19 cellular contexts compared by ENCODE assay signal in the genomic region with DNA sequence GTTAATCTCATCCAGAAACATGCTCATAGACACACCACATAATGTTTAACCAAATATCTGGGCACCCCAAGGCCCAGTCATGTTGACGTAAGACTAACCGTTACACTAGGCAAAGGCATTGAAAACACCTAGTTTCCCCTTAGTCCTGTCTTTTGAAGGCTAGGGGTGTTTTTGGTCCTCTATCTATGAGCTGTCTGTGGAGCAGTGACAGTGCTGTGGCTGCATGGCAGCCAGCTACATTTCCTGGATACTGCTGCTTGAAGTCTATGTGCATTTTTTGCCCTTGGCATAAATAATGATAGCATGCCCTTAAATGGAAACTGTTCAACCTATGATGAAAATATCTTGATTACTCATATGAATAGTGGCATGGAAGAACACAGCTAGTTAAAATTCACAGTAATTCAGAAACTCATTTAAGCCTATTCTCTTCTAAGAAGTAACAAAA. TPM values are rescaled to one million over a fixed set of nuclear protein-coding genes. Genes with fewer than 3 reads are reported as not detected.
A peak's percentile ranks its signal among the peaks of the same experiment; 100 is the strongest.
DNase-seq lines count a peak whose midpoint lies in the region; ATAC-seq, FAIRE-seq and TF ChIP-seq lines count a peak whose summit lies in the region.
"Had no signal": no experiment of that assay in that cellular context is flagged by ENCODE, and none has a peak within 500 bp of the region (broad histone marks: within the 10 kb centered on the region; RNA-seq: fewer than 3 reads in every experiment).

No MANE protein-coding gene starts in this region.

- peak overlapping the region; percentile 50 for H3K4me2 ChIP-seq in OCI-LY3 (ENCODE audit: low read length)
- H3K4me2 ChIP-seq in GM12878 (ENCODE audit: control insufficient read depth, insufficient read depth): peak overlapping the region; percentile 51
- H3K4me2 ChIP-seq in hepatocyte: no peak overlapping the region
- H3K4me2 ChIP-seq: KMS-11 had no signal

- H3K9me3 Mint-ChIP-seq in activated CD4-positive, alpha-beta T cell treated with anti-CD3 and anti-CD28 coated beads, Interleukin-2, amount 10 ng/mL, durations not matched to agents 7 days and 5 days: no peaks in the 10 kb centered on the region

- peak overlapping the region; percentile 73 for H3K27ac Mint-ChIP-seq in activated CD4-positive, alpha-beta T cell treated with anti-CD3 and anti-CD28 coated beads, Interleukin-2, amount 10 ng/mL, durations not matched to agents 7 days and 5 days

- H3K27me3 Mint-ChIP-seq in activated CD4-positive, alpha-beta T cell treated with anti-CD3 and anti-CD28 coated beads, Interleukin-2, amount 10 ng/mL, durations not matched to agents 7 days and 5 days: no peaks in the 10 kb centered on the region

- no peak for TF ChIP-seq RAD21 in GM12878 (IDR thresholded peaks at IDR 0.05; ENCODE audit: insufficient read depth, low read depth, low read length)

- no peak for TF ChIP-seq EP300 in GM12878 (IDR thresholded peaks at IDR 0.05; ENCODE audit: borderline replicate concordance in 1 of 2, control insufficient read depth in 1 of 2, low read depth in 2 of 2, low read length in 2 of 2)

- no peak for TF ChIP-seq CTCF in GM12865 (IDR thresholded peaks at IDR 0.05; ENCODE audit: insufficient read depth, low read depth, low read length, missing control alignments)
- TF ChIP-seq CTCF in OCI-LY3 (IDR thresholded peaks at IDR 0.05; ENCODE audit: low read depth, low read length): no peak
- TF ChIP-seq CTCF in GM12878 (IDR thresholded peaks at IDR 0.05 in 2 of 3, conservative IDR thresholded peaks at IDR 0.05 in 1 of 3; ENCODE audit: control insufficient read depth in 2 of 3, extremely low read depth in 1 of 3, insufficient read depth in 1 of 3, low read depth in 3 of 3, low read length in 3 of 3): no peak
- no peak for TF ChIP-seq CTCF in hepatocyte (IDR thresholded peaks at IDR 0.05; ENCODE audit: poor library complexity)

- peaks cover 4% of the 10 kb centered on the region for H3K36me3 ChIP-seq in OCI-LY3 (replicated peaks; ENCODE audit: low read depth, low read length)
- H3K36me3 ChIP-seq in GM12878 (ENCODE audit: control insufficient read depth in 2 of 2, insufficient read depth in 2 of 2, low read length in 1 of 2): no peaks in the 10 kb centered on the region; a peak in 1 of 4 replicates
- no peaks in the 10 kb centered on the region for H3K36me3 ChIP-seq in hepatocyte (replicated peaks; ENCODE audit: insufficient read depth, low read depth)
- H3K36me3 ChIP-seq: adrenal gland, right atrium auricular region had no signal

- no peaks in the 10 kb centered on the region for H3K27me3 ChIP-seq in OCI-LY3 (ENCODE audit: low read depth, low read length)
- H3K27me3 ChIP-seq in GM12878 (replicated peaks in 1 of 2; ENCODE audit: control insufficient read depth in 2 of 2, insufficient read depth in 2 of 2, low read length in 1 of 2): no peaks in the 10 kb centered on the region
- H3K27me3 ChIP-seq in hepatocyte: no peaks in the 10 kb centered on the region
- H3K27me3 ChIP-seq: adrenal gland, right atrium auricular region had no signal

- TF ChIP-seq POLR2A in GM12878 (IDR thresholded peaks at IDR 0.05; ENCODE audit: low read depth, low read length): no peak

- peak; percentile 66 for ATAC-seq in GM12878
- ATAC-seq in HG03135 (IDR thresholded peaks at IDR 0.05; ENCODE audit: unreplicated experiment): no peak

- H3K9ac ChIP-seq in OCI-LY3 (ENCODE audit: low read length): peak overlapping the region; percentile 64
- no peak overlapping the region for H3K9ac ChIP-seq in GM12878 (ENCODE audit: control insufficient read depth, insufficient read depth, low read length)
- H3K9ac ChIP-seq: KMS-11 had no signal

- H3K4me1 ChIP-seq in OCI-LY3 (ENCODE audit: low read length) (peaks cover 78% of the 10 kb centered on the region), GM12878 (ENCODE audit: control insufficient read depth, insufficient read depth, low read length) (peaks cover 21% of the 10 kb centered on the region), hepatocyte (ENCODE audit: insufficient read depth) (no peaks in the 10 kb centered on the region)
- H3K4me1 ChIP-seq: adrenal gland, right atrium auricular region had no signal

- intact Hi-C loops in GM12878 (cut with micrococcal nuclease; ENCODE audit: unreplicated experiment): no loop called here

- H3K27ac ChIP-seq in OCI-LY3 (ENCODE audit: low read length) (peak overlapping the region; percentile 100), GM12878 (ENCODE audit: control insufficient read depth, insufficient read depth) (peak overlapping the region; percentile 28), hepatocyte (no peak overlapping the region)
- H3K27ac ChIP-seq: adrenal gland, KMS-11, right atrium auricular region had no signal

- no peak overlapping the region for H2AFZ ChIP-seq in OCI-LY3 (ENCODE audit: low read depth, low read length)
- H2AFZ ChIP-seq in GM12878 (ENCODE audit: control insufficient read depth, low read depth, low read length): no peak overlapping the region
- H2AFZ ChIP-seq in hepatocyte: no peak overlapping the region

- in situ Hi-C loops in GM12878 (cut with MboI): no loop called here

- H3K9me2 ChIP-seq in hepatocyte (replicated peaks; ENCODE audit: insufficient read depth): no peaks in the 10 kb centered on the region

- no peak overlapping the region for H3K4me3 Mint-ChIP-seq in activated CD4-positive, alpha-beta T cell treated with anti-CD3 and anti-CD28 coated beads, Interleukin-2, amount 10 ng/mL, durations not matched to agents 7 days and 5 days

- no TSS peak for BruUV-seq in GM12878 (replicated peaks; lab: Mats Ljungman, UMichigan)

- H4K20me1 ChIP-seq in OCI-LY3 (ENCODE audit: insufficient read depth, low read length) (no peaks in the 10 kb centered on the region), GM12878 (ENCODE audit: control insufficient read depth, insufficient read depth) (no peaks in the 10 kb centered on the region), hepatocyte (ENCODE audit: insufficient read depth, poor library complexity, severe bottlenecking) (no peaks in the 10 kb centered on the region)

- peak overlapping the region; percentile 5; the same call in 1 of the 2 replicates for H3K4me3 ChIP-seq in GM12865 (ENCODE audit: low read depth, low read length)
- H3K4me3 ChIP-seq in OCI-LY3 (ENCODE audit: low read length): peak overlapping the region; percentile 14; the same call in 1 of the 2 replicates
- H3K4me3 ChIP-seq in GM12878: no peak overlapping the region
- no peak overlapping the region for H3K4me3 ChIP-seq in hepatocyte
- H3K4me3 ChIP-seq: adrenal gland, right atrium auricular region had no signal

- H3K79me2 ChIP-seq in OCI-LY3 (ENCODE audit: low read length): peaks cover 48% of the 10 kb centered on the region
- no peaks in the 10 kb centered on the region; the same call in none of the 2 replicates for H3K79me2 ChIP-seq in GM12878 (ENCODE audit: control insufficient read depth, insufficient read depth, low read length)
- peaks cover 12% of the 10 kb centered on the region for H3K79me2 ChIP-seq in hepatocyte

- peaks cover 49% of the 10 kb centered on the region for H3K4me1 Mint-ChIP-seq in activated CD4-positive, alpha-beta T cell treated with anti-CD3 and anti-CD28 coated beads, Interleukin-2, amount 10 ng/mL, durations not matched to agents 7 days and 5 days

- RAD21 ChIA-PET in GM12878 (lab: Charles Lee; ENCODE audit: unreplicated experiment): interaction anchor here (0.8 to 2.0 kb wide), 2 partner anchors 23 to 136 kb away, joined by 3 to 5 read pairs; no protein-coding TSS in a partner anchor

- CTCF ChIA-PET in activated CD4-positive, alpha-beta T cell treated with anti-CD3 and anti-CD28 coated beads, Interleukin-2, amount 10 ng/mL, durations not matched to agents 7 days and 5 days (lab: Charles Lee): interaction anchor here (0.7 to 1.9 kb wide), 4 partner anchors 9 to 189 kb away, joined by 3 to 10 read pairs (median 4); a partner anchor contains a TSS
- CTCF ChIA-PET in GM12878 (lab: Yijun Ruan, JAX): interaction anchor here (0.7 to 1.8 kb wide), 3 partner anchors 23 to 136 kb away, joined by 3 to 11 read pairs (median 3); no protein-coding TSS in a partner anchor

- POLR2A ChIA-PET in activated CD4-positive, alpha-beta T cell treated with anti-CD3 and anti-CD28 coated beads, Interleukin-2, amount 10 ng/mL, durations not matched to agents 7 days and 5 days (lab: Charles Lee): no interaction called here
- POLR2A ChIA-PET in GM12878 (lab: Charles Lee): no interaction called here

- FAIRE-seq in GM12878 (lab: Jason Lieb, UNC): peak; percentile 7

- H3K36me3 Mint-ChIP-seq in activated CD4-positive, alpha-beta T cell treated with anti-CD3 and anti-CD28 coated beads, Interleukin-2, amount 10 ng/mL, durations not matched to agents 7 days and 5 days (ENCODE audit: low read depth): peaks cover 17% of the 10 kb centered on the region

- 42% methylated on average over 2 of the region's 2 CpGs for WGBS in GM12878 (ENCODE audit: insufficient coverage, insufficient replicate concordance, low lambda C conversion rate, missing lambda C conversion rate)
- 95% methylated on average over 2 of the region's 2 CpGs for WGBS in hepatocyte (ENCODE audit: low lambda C conversion rate, missing lambda C conversion rate)

- SMC1A ChIA-PET in GM12878 (lab: Charles Lee; ENCODE audit: uncharacterized antibody, unreplicated experiment): interaction anchor here (0.6 to 1.9 kb wide), 8 partner anchors 9 to 132 kb away, joined by 3 to 9 read pairs (median 4); no protein-coding TSS in a partner anchor

- DNase-seq in activated CD4-positive, alpha-beta T cell treated with anti-CD3 and anti-CD28 coated beads, Interleukin-2, amount 10 ng/mL, durations not matched to agents 7 days and 5 days: peak; percentile 24
- DNase-seq in activated CD4-positive, alpha-beta T cell treated with anti-CD3 and anti-CD28 coated beads, Interleukin-2, amount 50 U/mL, for 4 hours: no peak
- DNase-seq in GM12865 (ENCODE audit: low read depth) (peak; percentile 68), GM12878 (ENCODE audit: low read depth, low spot score) (no peak), hepatocyte (ENCODE audit: low spot score) (no peak), NOMO-1 treated with dmso at 0.1 percent for 144 hours (lab: John Stamatoyannopoulos, UW; ENCODE audit: unreplicated experiment) (no peak)
- DNase-seq: adrenal gland; central memory CD4-positive, alpha-beta T cell; COR-L47; effector CD8-positive, alpha-beta T cell; hypothalamus; midbrain; NCI-H1092 treated with DMSO at 0.1 percent for 48 hours; NCI-H226; SIG-M5 had no signal

- H3K9me3 ChIP-seq in OCI-LY3 (ENCODE audit: insufficient read depth, low read length) (no peaks in the 10 kb centered on the region), GM12878 (replicated peaks; ENCODE audit: control insufficient read depth, insufficient read depth, low read length) (no peaks in the 10 kb centered on the region), hepatocyte (ENCODE audit: low read depth) (no peaks in the 10 kb centered on the region)
- H3K9me3 ChIP-seq: adrenal gland, right atrium auricular region had no signal

RNA-seq across cellular contexts. Expression of a gene that starts 18.6 kb away (rescaled TPM):
- total RNA-seq in activated CD4-positive, alpha-beta T cell treated with anti-CD3 and anti-CD28 coated beads, Interleukin-2, amount 10 ng/mL, durations not matched to agents 7 days and 5 days: 10 to 100 TPM; 17.2 to 17.5 TPM
- total RNA-seq in GM12878 (2013; cell fraction: nucleolus; rRNA removed): 68.7 and 84.2 TPM in 2 replicates
- total RNA-seq in GM12878 (2014; rRNA removed): 25.0 and 28.7 TPM in 2 replicates
- 24.6 and 25.1 TPM in 2 replicates for total RNA-seq in GM12878 (2014; rRNA removed; fragmentation: Illumina TruSeq; extraction: Trizol)
- 23.4 and 26.1 TPM in 2 replicates for total RNA-seq in GM12878 (2021)
- 9.9 TPM for polyA plus RNA-seq in GM12878 (2011; ENCODE audit: low read depth)
- 18.3 and 22.7 TPM in 2 replicates for polyA plus RNA-seq in GM12878 (2011; rRNA removed)
- 19.1 and 22.5 TPM in 2 replicates for polyA plus RNA-seq in GM12878 (2011; cell fraction: cytosol; rRNA removed)
- 13.8 and 16.8 TPM in 2 replicates for polyA plus RNA-seq in GM12878 (2011; cell fraction: nucleus; rRNA removed)
- polyA plus RNA-seq in GM12878 (2012): 10.4 and 12.4 TPM in 2 replicates
- polyA plus RNA-seq in GM12878 (2014; fragmentation: Illumina TruSeq; extraction: Trizol): 15.2 and 23.8 TPM in 2 replicates
- polyA plus RNA-seq in GM12878 (2014; fragmentation: Nextera tagmentation; extraction: Ambion mirVana): 10 to 100 TPM; 35.1 to 46.7 TPM
- polyA plus RNA-seq in GM12878 (2014; rRNA removed): 16.8 and 20.1 TPM in 2 replicates
- 10 to 100 TPM; 33.7 to 34.9 TPM for polyA plus RNA-seq in GM12878 (2016; fragmentation: Nextera tagmentation; extraction: Ambion mirVana)
- polyA minus RNA-seq in GM12878 (2011; rRNA and poly(A)+ RNA removed): 39.5 and 51.7 TPM in 2 replicates
- polyA minus RNA-seq in GM12878 (2011; cell fraction: cytosol; rRNA and poly(A)+ RNA removed): 7.9 and 9.4 TPM in 2 replicates
- polyA minus RNA-seq in GM12878 (2011; cell fraction: nucleus; rRNA and poly(A)+ RNA removed): 42.7 and 79.4 TPM in 2 replicates
- total RNA-seq in hepatocyte: 9.9 and 12.4 TPM in 2 replicates
- 11.6 and 15.4 TPM in 2 replicates for polyA plus RNA-seq in hepatocyte

RNA-seq across cellular contexts. Expression of a gene that starts 19.2 kb away (rescaled TPM):
- total RNA-seq in activated CD4-positive, alpha-beta T cell treated with anti-CD3 and anti-CD28 coated beads, Interleukin-2, amount 10 ng/mL, durations not matched to agents 7 days and 5 days: 10 to 100 TPM; 30.8 to 31.4 TPM
- 18.2 TPM in 2 replicates for total RNA-seq in GM12878 (2013; cell fraction: nucleolus; rRNA removed)
- 38.4 and 38.6 TPM in 2 replicates for total RNA-seq in GM12878 (2014; rRNA removed)
- total RNA-seq in GM12878 (2014; rRNA removed; fragmentation: Illumina TruSeq; extraction: Trizol): 32.7 and 32.9 TPM in 2 replicates
- 43.7 and 44.3 TPM in 2 replicates for total RNA-seq in GM12878 (2021)
- 30.2 TPM for polyA plus RNA-seq in GM12878 (2011; ENCODE audit: low read depth)
- polyA plus RNA-seq in GM12878 (2011; rRNA removed): 38.0 and 45.4 TPM in 2 replicates
- polyA plus RNA-seq in GM12878 (2011; cell fraction: cytosol; rRNA removed): 35.2 and 42.7 TPM in 2 replicates
- polyA plus RNA-seq in GM12878 (2011; cell fraction: nucleus; rRNA removed): 11.0 and 12.8 TPM in 2 replicates
- polyA plus RNA-seq in GM12878 (2012): 28.3 and 30.5 TPM in 2 replicates
- 36.5 and 44.2 TPM in 2 replicates for polyA plus RNA-seq in GM12878 (2014; fragmentation: Illumina TruSeq; extraction: Trizol)
- 10 to 100 TPM; 65.6 to 66.8 TPM for polyA plus RNA-seq in GM12878 (2014; fragmentation: Nextera tagmentation; extraction: Ambion mirVana)
- 28.5 and 36.3 TPM in 2 replicates for polyA plus RNA-seq in GM12878 (2014; rRNA removed)
- 10 to 100 TPM; 56.5 to 58.7 TPM for polyA plus RNA-seq in GM12878 (2016; fragmentation: Nextera tagmentation; extraction: Ambion mirVana)
- 15.7 and 17.5 TPM in 2 replicates for polyA minus RNA-seq in GM12878 (2011; rRNA and poly(A)+ RNA removed)
- polyA minus RNA-seq in GM12878 (2011; cell fraction: cytosol; rRNA and poly(A)+ RNA removed): 9.4 and 11.0 TPM in 2 replicates
- 3.9 and 8.4 TPM in 2 replicates for polyA minus RNA-seq in GM12878 (2011; cell fraction: nucleus; rRNA and poly(A)+ RNA removed)
- total RNA-seq in hepatocyte: 19.0 and 22.9 TPM in 2 replicates
- 20.5 and 23.8 TPM in 2 replicates for polyA plus RNA-seq in hepatocyte

Comparison
In these comparisons a context has a peak if more than half of its experiments do, and no peak if none do; other contexts are left out.
1. DNase-seq: peak in activated CD4-positive, alpha-beta T cell treated with anti-CD3 and anti-CD28 coated beads, Interleukin-2, amount 10 ng/mL, durations not matched to agents 7 days and 5 days (single experiment) and GM12865 (single experiment); none in activated CD4-positive, alpha-beta T cell treated with anti-CD3 and anti-CD28 coated beads, Interleukin-2, amount 50 U/mL, for 4 hours (0 of 2), GM12878 (single experiment), hepatocyte (single experiment) and NOMO-1 treated with dmso at 0.1 percent for 144 hours (single experiment).
2. H3K4me3 ChIP-seq: peak in GM12865 (single experiment) and OCI-LY3 (single experiment); none in GM12878 (single experiment) and hepatocyte (single experiment).